ENCODE assay signal across 23 cellular contexts in genomic region chr6:98532004-98532403, GRCh38.
"Had no signal": no experiment of that assay in that cellular context is flagged by ENCODE, and none has a peak within 500 bp of the region (broad histone marks: within the 10 kb centered on the region; RNA-seq: fewer than 3 reads in every experiment).

No MANE protein-coding gene starts in this region.

- FAIRE-seq: endothelial cell of umbilical vein had no signal

- H2AFZ ChIP-seq: hepatocyte had no signal

- H3K9me3 ChIP-seq: neutrophil, psoas muscle, tibial artery, upper lobe of left lung, uterus had no signal

- H3K79me2 ChIP-seq: hepatocyte had no signal

- H3K27ac ChIP-seq: foreskin keratinocyte, hepatocyte, neutrophil, psoas muscle, spleen, tibial artery, upper lobe of left lung, uterus had no signal

- H3K27me3 ChIP-seq: foreskin keratinocyte, hepatocyte, neutrophil, spleen, tibial artery, upper lobe of left lung, uterus had no signal

- DNase-seq: effector CD4-positive, alpha-beta T cell; endodermal cell; erythroblast; foreskin keratinocyte; left colon; left ventricle myocardium superior; mesendoderm; naive B cell; nephron progenitor cell; psoas muscle; spleen; stimulated activated CD4-positive, alpha-beta T cell treated with anti-CD3 and anti-CD28 coated beads, Interleukin-15, amount 100 ng/mL, for 24 hours; stimulated activated CD4-positive, alpha-beta T cell treated with anti-CD3 and anti-CD28 coated beads, Interleukin-1b, Interleukin-23, amount 100 ng/mL, for 48 hours; stimulated activated CD4-positive, alpha-beta T cell treated with anti-CD3 and anti-CD28 coated beads, Interleukin-4, amount 100 ng/mL, for 24 hours; tibial artery; upper lobe of left lung; uterus had no signal

- H3K4me1 ChIP-seq: foreskin keratinocyte, psoas muscle, spleen, tibial artery, upper lobe of left lung, uterus had no signal

- ATAC-seq: foreskin keratinocyte; left colon; left ventricle myocardium superior; psoas muscle; stimulated activated memory B cell treated with anti-CD40 and anti-IgM and Interleukin-4, amounts not matched to agents 10 μg/mL and 1 μg/mL and 100 μg/mL, for 72 hours had no signal

- H3K27me3 Mint-ChIP-seq: naive B cell; stimulated activated memory B cell treated with anti-CD40 and anti-IgM and Interleukin-4, amounts not matched to agents 10 μg/mL and 1 μg/mL and 100 μg/mL, for 72 hours; stimulated activated naive CD8-positive, alpha-beta T cell treated with anti-CD3 and anti-CD28 coated beads, Interleukin-15, Interleukin-2, amounts not matched to agents 100 ng/mL and 50 ng/mL, for 24 hours had no signal

- H3K4me3 ChIP-seq: hepatocyte, lung, psoas muscle, spleen, tibial artery, upper lobe of left lung, uterus had no signal

- H3K36me3 Mint-ChIP-seq: naive B cell; stimulated activated memory B cell treated with anti-CD40 and anti-IgM and Interleukin-4, amounts not matched to agents 10 μg/mL and 1 μg/mL and 100 μg/mL, for 72 hours had no signal

- H3K27ac Mint-ChIP-seq: endodermal cell; nephron progenitor cell; stimulated activated memory B cell treated with anti-CD40 and anti-IgM and Interleukin-4, amounts not matched to agents 10 μg/mL and 1 μg/mL and 100 μg/mL, for 72 hours; stimulated activated naive CD8-positive, alpha-beta T cell treated with anti-CD3 and anti-CD28 coated beads, Interleukin-15, Interleukin-2, amounts not matched to agents 100 ng/mL and 50 ng/mL, for 24 hours had no signal

- H3K4me2 ChIP-seq: hepatocyte had no signal

- H3K36me3 ChIP-seq: neutrophil, spleen, tibial artery, upper lobe of left lung, uterus had no signal

- H3K4me3 Mint-ChIP-seq: endodermal cell; naive B cell; nephron progenitor cell; stimulated activated memory B cell treated with anti-CD40 and anti-IgM and Interleukin-4, amounts not matched to agents 10 μg/mL and 1 μg/mL and 100 μg/mL, for 72 hours; stimulated activated naive CD8-positive, alpha-beta T cell treated with anti-CD3 and anti-CD28 coated beads, Interleukin-15, Interleukin-2, amounts not matched to agents 100 ng/mL and 50 ng/mL, for 24 hours had no signal

- H3K4me1 Mint-ChIP-seq: naive B cell; nephron progenitor cell; stimulated activated memory B cell treated with anti-CD40 and anti-IgM and Interleukin-4, amounts not matched to agents 10 μg/mL and 1 μg/mL and 100 μg/mL, for 72 hours had no signal
